In the genomic region with DNA sequence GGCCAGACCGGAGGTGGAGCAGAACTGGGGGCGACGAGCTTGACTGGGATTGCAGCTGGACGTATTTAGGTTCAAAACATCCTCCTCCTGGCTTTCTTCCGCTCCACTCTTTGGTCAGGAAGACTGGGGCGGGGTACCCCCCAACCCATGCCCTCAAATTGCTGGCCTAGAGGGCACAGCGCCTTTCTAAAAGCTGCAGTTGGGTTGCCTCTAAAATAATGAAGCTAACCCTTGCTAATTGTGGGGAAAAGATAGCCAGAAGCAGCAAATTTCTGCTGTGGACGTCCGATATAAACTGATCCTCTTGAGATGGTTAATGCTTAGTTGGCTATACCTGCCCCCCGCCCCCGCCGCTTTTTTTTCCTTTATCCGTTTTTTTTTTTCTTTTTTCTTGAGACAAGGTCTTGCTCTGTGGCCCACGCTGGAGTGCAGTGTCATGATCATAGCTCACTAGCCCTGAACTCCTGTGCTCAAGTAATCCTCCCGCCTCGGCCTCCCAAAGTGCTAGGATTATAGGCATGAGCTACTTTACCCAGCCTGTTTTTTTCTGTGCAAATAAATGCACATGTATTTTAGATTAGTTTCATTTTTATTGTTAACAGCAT, we compare ENCODE assay signal across 1 cellular context.
A peak's percentile ranks its signal among the peaks of the same experiment; 100 is the strongest.
TF ChIP-seq lines count a peak whose summit lies in the region.

No MANE protein-coding gene starts in this region.

TF ChIP-seq in A549, 52 proteins besides CTCF, POLR2A, EP300 and RAD21:
- TF ChIP-seq TFCP2L1 (CRISPR knock-in tag; IDR thresholded peaks at IDR 0.05) (no peak), MAZ (IDR thresholded peaks at IDR 0.05; ENCODE audit: borderline replicate concordance, low read depth, low read length) (no peak), EHF (CRISPR knock-in tag; IDR thresholded peaks at IDR 0.05) (no peak), ZC3H11A (IDR thresholded peaks at IDR 0.05) (no peak), PHF8 (IDR thresholded peaks at IDR 0.05; ENCODE audit: borderline replicate concordance, low read depth) (0 out of 2 replicates have a peak, but pooled peaks have one; percentile 9), NPAS2 (CRISPR knock-in tag; IDR thresholded peaks at IDR 0.05; ENCODE audit: borderline replicate concordance) (no peak), KDM5A (IDR thresholded peaks at IDR 0.05) (no peak)
- TF ChIP-seq, protein P1, sequence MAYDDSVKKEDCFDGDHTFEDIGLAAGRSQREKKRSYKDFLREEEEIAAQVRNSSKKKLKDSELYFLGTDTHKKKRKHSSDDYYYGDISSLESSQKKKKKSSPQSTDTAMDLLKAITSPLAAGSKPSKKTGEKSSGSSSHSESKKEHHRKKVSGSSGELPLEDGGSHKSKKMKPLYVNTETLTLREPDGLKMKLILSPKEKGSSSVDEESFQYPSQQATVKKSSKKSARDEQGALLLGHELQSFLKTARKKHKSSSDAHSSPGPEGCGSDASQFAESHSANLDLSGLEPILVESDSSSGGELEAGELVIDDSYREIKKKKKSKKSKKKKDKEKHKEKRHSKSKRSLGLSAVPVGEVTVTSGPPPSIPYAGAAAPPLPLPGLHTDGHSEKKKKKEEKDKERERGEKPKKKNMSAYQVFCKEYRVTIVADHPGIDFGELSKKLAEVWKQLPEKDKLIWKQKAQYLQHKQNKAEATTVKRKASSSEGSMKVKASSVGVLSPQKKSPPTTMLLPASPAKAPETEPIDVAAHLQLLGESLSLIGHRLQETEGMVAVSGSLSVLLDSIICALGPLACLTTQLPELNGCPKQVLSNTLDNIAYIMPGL (CRISPR knock-in tag; IDR thresholded peaks at IDR 0.05; ENCODE audit: borderline replicate concordance): no peak
